In the genomic region with DNA sequence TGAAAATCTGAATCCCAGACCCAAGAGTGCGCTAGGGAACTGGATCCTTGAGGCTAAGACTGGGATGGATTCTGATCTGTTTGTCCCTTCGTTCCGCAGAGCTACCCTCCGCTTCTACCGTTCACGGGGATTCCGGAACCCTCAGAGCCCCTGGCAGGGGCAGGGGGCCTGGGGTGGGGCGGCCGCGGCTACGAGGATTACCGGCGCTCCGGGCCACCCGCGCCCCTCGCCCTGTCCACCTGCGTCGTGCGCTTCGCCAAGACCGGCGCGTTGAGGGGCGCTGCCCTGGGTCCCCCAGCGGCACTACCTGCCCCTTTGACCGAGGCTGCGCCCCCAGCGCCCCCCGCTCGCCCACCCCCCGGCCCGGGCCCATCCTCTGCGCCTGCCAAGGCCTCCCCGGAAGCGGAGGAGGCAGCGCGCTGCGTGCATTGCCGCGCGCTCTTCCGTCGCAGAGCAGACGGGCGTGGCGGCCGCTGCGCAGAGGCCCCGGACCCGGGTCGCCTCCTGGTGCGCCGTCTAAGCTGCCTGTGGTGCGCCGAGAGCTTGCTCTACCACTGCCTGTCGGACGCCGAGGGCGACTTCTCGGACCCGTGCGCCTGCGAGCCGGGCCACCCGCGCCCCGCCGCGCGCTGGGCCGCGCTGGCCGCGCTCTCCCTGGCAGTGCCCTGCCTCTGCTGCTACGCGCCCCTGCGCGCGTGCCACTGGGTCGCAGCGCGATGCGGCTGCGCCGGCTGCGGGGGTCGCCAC, we compare ENCODE assay signal across 11 cellular contexts. TPM values are rescaled to one million over a fixed set of nuclear protein-coding genes. Genes with fewer than 3 reads are reported as not detected.
A peak's percentile ranks its signal among the peaks of the same experiment; 100 is the strongest.
DNase-seq lines count a peak whose midpoint lies in the region; ATAC-seq and TF ChIP-seq lines count a peak whose summit lies in the region.
"Had no signal": no experiment of that assay in that cellular context is flagged by ENCODE, and none has a peak within 500 bp of the region (broad histone marks: within the 10 kb centered on the region; RNA-seq: fewer than 3 reads in every experiment).

No MANE protein-coding gene starts in this region.

- H3K27ac Mint-ChIP-seq in WTC11 (no peak overlapping the region), neural progenitor cell (no peak overlapping the region)
- H3K27ac Mint-ChIP-seq in activated naive CD8-positive, alpha-beta T cell treated with anti-CD3 and anti-CD28 coated beads, Interleukin-2, amount 10 ng/mL, durations not matched to agents 7 days and 5 days, result peak overlapping the region; percentile 67

- CTCF ChIA-PET in WTC11 (lab: Charles Lee), result interaction anchor here (0.9 to 1.8 kb wide), 3 partner anchors 11 to 241 kb away, joined by 5 read pairs; a partner anchor contains a TSS

- H3K9me3 ChIP-seq in BLaER1 treated with 17β-estradiol and CSF1 and Interleukin-3, amounts not matched to agents 10 nM and 100 nM (replicated peaks in 1 of 11), result peaks cover 0 to 18% (median 5%) of the 10 kb centered on the region in 11 experiments; a peak in 12 of 22 replicates
- no peaks in the 10 kb centered on the region for H3K9me3 ChIP-seq in neural progenitor cell (ENCODE audit: low read depth)
- H3K9me3 ChIP-seq: heart left ventricle, neutrophil had no signal

- H3K4me2 ChIP-seq in BLaER1 treated with 17β-estradiol and CSF1 and Interleukin-3, amounts not matched to agents 10 nM and 100 nM, result peak overlapping the region in 9 of 11 experiments; percentile 25 to 54 (median 37); a peak in 13 of 22 replicates
- no peak overlapping the region for H3K4me2 ChIP-seq in neural progenitor cell

- peaks cover 75 to 97% (median 81%) of the 10 kb centered on the region in 11 experiments for H3K27me3 ChIP-seq in BLaER1 treated with 17β-estradiol and CSF1 and Interleukin-3, amounts not matched to agents 10 nM and 100 nM
- H3K27me3 ChIP-seq in neural progenitor cell, result peaks cover 28% of the 10 kb centered on the region

- H2AFZ ChIP-seq in neural progenitor cell (replicated peaks), result no peak overlapping the region

- H3K4me3 ChIP-seq in BLaER1 treated with 17β-estradiol and CSF1 and Interleukin-3, amounts not matched to agents 10 nM and 100 nM, result peak overlapping the region in 3 of 10 experiments; percentile 18 to 46 (median 21); a peak in 4 of 20 replicates
- H3K4me3 ChIP-seq in neural progenitor cell, result no peak overlapping the region

- peaks cover 0 to 22% (median 6%) of the 10 kb centered on the region in 11 experiments; a peak in 8 of 22 replicates for H4K20me1 ChIP-seq in BLaER1 treated with 17β-estradiol and CSF1 and Interleukin-3, amounts not matched to agents 10 nM and 100 nM
- H4K20me1 ChIP-seq in neural progenitor cell (ENCODE audit: low read depth), result no peaks in the 10 kb centered on the region

- peaks cover 0 to 5% (median 2%) of the 10 kb centered on the region in 10 experiments; a peak in 4 of 20 replicates for H3K4me1 ChIP-seq in BLaER1 treated with 17β-estradiol and CSF1 and Interleukin-3, amounts not matched to agents 10 nM and 100 nM
- H3K4me1 ChIP-seq in neural progenitor cell, result no peaks in the 10 kb centered on the region

- no peaks in the 10 kb centered on the region for H3K79me2 ChIP-seq in neural progenitor cell (ENCODE audit: low read depth)

- peaks cover 55% of the 10 kb centered on the region for H3K27me3 Mint-ChIP-seq in WTC11 (ENCODE audit: low read depth)
- H3K27me3 Mint-ChIP-seq in activated naive CD8-positive, alpha-beta T cell treated with anti-CD3 and anti-CD28 coated beads, Interleukin-2, amount 10 ng/mL, durations not matched to agents 7 days and 5 days, result peaks cover 33% of the 10 kb centered on the region
- H3K27me3 Mint-ChIP-seq in neural progenitor cell (ENCODE audit: insufficient read depth, low read depth), result peaks cover 10% of the 10 kb centered on the region

- ATAC-seq in WTC11 (no peak), HG03280 (IDR thresholded peaks at IDR 0.05; ENCODE audit: unreplicated experiment) (no peak)
- peak; percentile 87 for ATAC-seq in activated naive CD8-positive, alpha-beta T cell treated with anti-CD3 and anti-CD28 coated beads, Interleukin-2, amount 10 ng/mL, durations not matched to agents 7 days and 5 days (ENCODE audit: low read depth)
- ATAC-seq: heart left ventricle had no signal

- TF ChIP-seq CTCF in WTC11 (IDR thresholded peaks at IDR 0.05) (no peak), neural progenitor cell (IDR thresholded peaks at IDR 0.05) (no peak)

- H3K36me3 Mint-ChIP-seq in WTC11 (peaks cover 30% of the 10 kb centered on the region), neural progenitor cell (peaks cover 30% of the 10 kb centered on the region)
- peaks cover 2% of the 10 kb centered on the region for H3K36me3 Mint-ChIP-seq in activated naive CD8-positive, alpha-beta T cell treated with anti-CD3 and anti-CD28 coated beads, Interleukin-2, amount 10 ng/mL, durations not matched to agents 7 days and 5 days

- peaks cover 0 to 14% (median 0%) of the 10 kb centered on the region in 11 experiments; a peak in 2 of 22 replicates for H3K36me3 ChIP-seq in BLaER1 treated with 17β-estradiol and CSF1 and Interleukin-3, amounts not matched to agents 10 nM and 100 nM
- H3K36me3 ChIP-seq in neural progenitor cell, result no peaks in the 10 kb centered on the region
- H3K36me3 ChIP-seq: heart left ventricle, neutrophil had no signal

- H3K4me3 Mint-ChIP-seq in WTC11, result peak overlapping the region; percentile 66
- peak overlapping the region; percentile 78 for H3K4me3 Mint-ChIP-seq in activated naive CD8-positive, alpha-beta T cell treated with anti-CD3 and anti-CD28 coated beads, Interleukin-2, amount 10 ng/mL, durations not matched to agents 7 days and 5 days
- no peak overlapping the region for H3K4me3 Mint-ChIP-seq in neural progenitor cell

- H3F3A ChIP-seq in neural progenitor cell (ENCODE audit: low read depth), result peaks cover 8% of the 10 kb centered on the region

- DNase-seq in WTC11 (ENCODE audit: low spot score), result no peak
- DNase-seq in activated naive CD8-positive, alpha-beta T cell treated with anti-CD3 and anti-CD28 coated beads, Interleukin-2, amount 10 ng/mL, durations not matched to agents 7 days and 5 days, result peak; percentile 74
- peak; percentile 1 for DNase-seq in neural progenitor cell (ENCODE audit: low spot score)
- no peak for DNase-seq in GOT3 (lab: John Stamatoyannopoulos, UW)
- DNase-seq in NCI-H1092 treated with DMSO at 0.1 percent for 48 hours (lab: John Stamatoyannopoulos, UW), result no peak
- DNase-seq in NCI-H345 treated with DMSO at 0.1 percent for 48 hours (lab: John Stamatoyannopoulos, UW; ENCODE audit: unreplicated experiment), result no peak
- DNase-seq: heart left ventricle, IMR-90 had no signal

- H3K27ac ChIP-seq in BLaER1 treated with 17β-estradiol and CSF1 and Interleukin-3, amounts not matched to agents 10 nM and 100 nM, result no peak overlapping the region
- no peak overlapping the region for H3K27ac ChIP-seq in neural progenitor cell
- H3K27ac ChIP-seq: heart left ventricle, neutrophil had no signal

- H3K4me1 Mint-ChIP-seq in WTC11 (peaks cover 25% of the 10 kb centered on the region), neural progenitor cell (peaks cover 13% of the 10 kb centered on the region)
- peaks cover 14% of the 10 kb centered on the region for H3K4me1 Mint-ChIP-seq in activated naive CD8-positive, alpha-beta T cell treated with anti-CD3 and anti-CD28 coated beads, Interleukin-2, amount 10 ng/mL, durations not matched to agents 7 days and 5 days

- H3K9me3 Mint-ChIP-seq in WTC11, result no peaks in the 10 kb centered on the region
- H3K9me3 Mint-ChIP-seq in activated naive CD8-positive, alpha-beta T cell treated with anti-CD3 and anti-CD28 coated beads, Interleukin-2, amount 10 ng/mL, durations not matched to agents 7 days and 5 days, result no peaks in the 10 kb centered on the region
- peaks cover 7% of the 10 kb centered on the region for H3K9me3 Mint-ChIP-seq in neural progenitor cell

- no peak overlapping the region for H3K9ac ChIP-seq in BLaER1 treated with 17β-estradiol and CSF1 and Interleukin-3, amounts not matched to agents 10 nM and 100 nM
- H3K9ac ChIP-seq in neural progenitor cell, result no peak overlapping the region

- POLR2A ChIA-PET in WTC11 (lab: Charles Lee), result no interaction called here
- POLR2A ChIA-PET in activated naive CD8-positive, alpha-beta T cell treated with anti-CD3 and anti-CD28 coated beads, Interleukin-2, amount 10 ng/mL, durations not matched to agents 7 days and 5 days (lab: Charles Lee), result interaction anchor here (0.6 to 2.0 kb wide), 8 partner anchors 8 to 844 kb away, joined by 3 to 6 read pairs (median 5); a partner anchor contains a TSS

RNA-seq across cellular contexts. Expression of a gene that starts 7.1 kb away (rescaled TPM):
- 5.2 to 7.3 TPM (median 7.2 TPM) in 3 replicates for total RNA-seq in WTC11 (2021)
- total RNA-seq in activated naive CD8-positive, alpha-beta T cell treated with anti-CD3 and anti-CD28 coated beads, Interleukin-2, amount 10 ng/mL, durations not matched to agents 7 days and 5 days, result 1 to 10 TPM; 1.8 to 2.6 TPM
- total RNA-seq in neural progenitor cell (ENCODE audit: low replicate concordance), result 0.99 and 4.6 TPM in 2 replicates

RNA-seq across cellular contexts. Expression of a gene that starts 7.3 kb away (rescaled TPM):
- total RNA-seq in WTC11 (2021), result 9.7 to 12.2 TPM (median 10.2 TPM) in 3 replicates
- 10 to 100 TPM; 32.5 to 37.7 TPM for total RNA-seq in activated naive CD8-positive, alpha-beta T cell treated with anti-CD3 and anti-CD28 coated beads, Interleukin-2, amount 10 ng/mL, durations not matched to agents 7 days and 5 days
- 3.5 and 13.2 TPM in 2 replicates for total RNA-seq in neural progenitor cell (ENCODE audit: low replicate concordance)

RNA-seq across cellular contexts. Expression of a gene that starts 7.7 kb away (rescaled TPM):
- total RNA-seq in WTC11 (2021) (2.4 to 3.1 TPM (median 2.7 TPM) in 3 replicates), neural progenitor cell (ENCODE audit: low replicate concordance) (1.0 TPM in 1 of 2 replicates, not detected in the other)
- total RNA-seq in activated naive CD8-positive, alpha-beta T cell treated with anti-CD3 and anti-CD28 coated beads, Interleukin-2, amount 10 ng/mL, durations not matched to agents 7 days and 5 days, result not detected

RNA-seq across cellular contexts. Expression of a gene that starts 21.2 kb away (rescaled TPM):
- 156 to 167 TPM (median 160 TPM) in 3 replicates for total RNA-seq in WTC11 (2021)
- total RNA-seq in activated naive CD8-positive, alpha-beta T cell treated with anti-CD3 and anti-CD28 coated beads, Interleukin-2, amount 10 ng/mL, durations not matched to agents 7 days and 5 days, result 100 to 1,000 TPM; 127 to 131 TPM
- 119 and 196 TPM in 2 replicates for total RNA-seq in neural progenitor cell (ENCODE audit: low replicate concordance)

RNA-seq across cellular contexts. Expression of a gene that starts 30.5 kb away (rescaled TPM):
- total RNA-seq in WTC11 (2021) (2.5 to 4.1 TPM (median 3.4 TPM) in 3 replicates), neural progenitor cell (ENCODE audit: low replicate concordance) (0.09 TPM in 1 of 2 replicates, not detected in the other)
- total RNA-seq in activated naive CD8-positive, alpha-beta T cell treated with anti-CD3 and anti-CD28 coated beads, Interleukin-2, amount 10 ng/mL, durations not matched to agents 7 days and 5 days, result under 1 TPM; 0.31 to 0.80 TPM
- total RNA-seq: IMR-90 had no signal

Comparison
In these comparisons a context has a peak if more than half of its experiments do, and no peak if none do; other contexts are left out.
1. DNase-seq: peak in activated naive CD8-positive, alpha-beta T cell treated with anti-CD3 and anti-CD28 coated beads, Interleukin-2, amount 10 ng/mL, durations not matched to agents 7 days and 5 days (single experiment) and neural progenitor cell (single experiment); none in WTC11 (single experiment), GOT3 (single experiment), NCI-H1092 treated with DMSO at 0.1 percent for 48 hours (single experiment) and NCI-H345 treated with DMSO at 0.1 percent for 48 hours (single experiment).